ENCODE assay signal across 20 cellular contexts in the genomic region with DNA sequence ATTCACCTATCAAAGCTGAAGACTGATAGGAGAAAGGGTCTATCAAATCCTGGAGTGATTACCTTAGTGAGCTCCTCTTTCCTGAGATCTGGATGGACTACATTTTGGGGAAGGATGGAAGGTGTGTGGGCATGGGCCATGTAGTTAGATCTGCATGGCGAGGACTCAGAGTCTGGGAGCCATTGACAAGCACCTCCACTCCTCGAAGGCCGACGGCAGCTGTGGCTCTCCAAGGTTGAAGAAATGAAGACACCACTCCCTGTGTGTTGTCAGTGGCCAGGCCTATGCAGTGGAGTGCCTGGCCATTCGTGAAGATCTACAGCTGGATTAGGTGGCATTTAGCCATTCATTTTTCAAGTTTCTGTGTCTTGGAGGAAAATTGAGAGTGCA.
"Had no signal": no experiment of that assay in that cellular context is flagged by ENCODE, and none has a peak within 500 bp of the region (broad histone marks: within the 10 kb centered on the region; RNA-seq: fewer than 3 reads in every experiment).

No MANE protein-coding gene starts in this region.

- H3K4me1 ChIP-seq: lower lobe of right lung, pancreas, prostate gland, tibial nerve, vagina had no signal

- H3K4me3 ChIP-seq: lower lobe of right lung, pancreas, prostate gland, skin epidermis, tibial nerve, vagina had no signal

- DNase-seq: hypothalamus; immature natural killer cell; lower lobe of right lung; mammary epithelial cell; mesenchymal stem cell; naive thymus-derived CD8-positive, alpha-beta T cell; pancreas; posterior cingulate gyrus; retina; right cardiac atrium; stimulated activated CD4-positive, alpha-beta T cell treated with anti-CD3 and anti-CD28 coated beads, Interleukin-12 subunit alpha, Interleukin-12 subunit beta, amount 100 ng/mL, for 4 hours; stimulated activated CD4-positive, alpha-beta T cell treated with anti-CD3 and anti-CD28 coated beads, Interleukin-15, amount 100 ng/mL, for 24 hours; stimulated activated CD4-positive, alpha-beta T cell treated with anti-CD3 and anti-CD28 coated beads, Interleukin-2, amount 100 ng/mL, for 24 hours; stimulated activated CD4-positive, alpha-beta T cell treated with anti-CD3 and anti-CD28 coated beads, Interleukin-4, amount 100 ng/mL, for 1 hour; stimulated activated naive CD4-positive, alpha-beta T cell had no signal

- H3K27me3 ChIP-seq: pancreas, tibial nerve, vagina had no signal

- H3K27ac ChIP-seq: lower lobe of right lung, pancreas, prostate gland, tibial nerve, vagina had no signal

- ATAC-seq: lower lobe of right lung; naive thymus-derived CD8-positive, alpha-beta T cell; pancreas; sciatic nerve had no signal

- H3K36me3 ChIP-seq: lower lobe of right lung, pancreas, prostate gland, tibial nerve, vagina had no signal

- H3K9me3 ChIP-seq: lower lobe of right lung, pancreas, prostate gland, vagina had no signal
